In genomic region chr19:45021971-45022370, GRCh38 we compare ENCODE assay signal across 21 cellular contexts. TPM values are rescaled to one million over a fixed set of nuclear protein-coding genes. Genes with fewer than 3 reads are reported as not detected.
"Had no signal": no experiment of that assay in that cellular context is flagged by ENCODE, and none has a peak within 500 bp of the region (broad histone marks: within the 10 kb centered on the region; RNA-seq: fewer than 3 reads in every experiment).

No MANE protein-coding gene starts in this region.

- H3K4me1 Mint-ChIP-seq: activated T-helper 17 cell treated with anti-CD3 and anti-CD28 coated beads, Interleukin-2, amount 50 U/mL, for 72 hours had no signal

- FAIRE-seq: frontal cortex had no signal

- H3K27me3 ChIP-seq: spleen, tibial nerve had no signal

- H3K4me3 ChIP-seq: spleen, tibial nerve had no signal

- H3K27ac Mint-ChIP-seq: activated CD4-positive, alpha-beta memory T cell treated with anti-CD3 and anti-CD28 coated beads for 36 hours; activated CD4-positive, alpha-beta T cell treated with anti-CD3 and anti-CD28 coated beads, Interleukin-2, amount 10 ng/mL, durations not matched to agents 24 days and 14 days; activated T-helper 17 cell treated with anti-CD3 and anti-CD28 coated beads, Interleukin-2, amount 50 U/mL, for 72 hours; T-helper 1 cell treated with Interleukin-12 subunit alpha and Interleukin-12 subunit beta and Interleukin-4 antibody, amounts not matched to agents 30 μg/mL and 1 μg/mL, for 36 hours had no signal

- H3K27me3 Mint-ChIP-seq: activated CD4-positive, alpha-beta memory T cell treated with anti-CD3 and anti-CD28 coated beads for 36 hours; activated CD4-positive, alpha-beta T cell treated with anti-CD3 and anti-CD28 coated beads, Interleukin-2, amount 10 ng/mL, durations not matched to agents 24 days and 14 days; activated T-helper 17 cell treated with anti-CD3 and anti-CD28 coated beads, Interleukin-2, amount 50 U/mL, for 72 hours had no signal

- H3K4me3 Mint-ChIP-seq: activated CD4-positive, alpha-beta memory T cell treated with anti-CD3 and anti-CD28 coated beads for 36 hours; activated CD4-positive, alpha-beta T cell treated with anti-CD3 and anti-CD28 coated beads, Interleukin-2, amount 10 ng/mL, durations not matched to agents 24 days and 14 days; activated T-cell treated with anti-CD3 and anti-CD28 coated beads, Interleukin-2, amount 50 U/mL, for 4 hours; activated T-helper 17 cell treated with anti-CD3 and anti-CD28 coated beads, Interleukin-2, amount 50 U/mL, for 72 hours; T-helper 1 cell treated with Interleukin-12 subunit alpha and Interleukin-12 subunit beta and Interleukin-4 antibody, amounts not matched to agents 30 μg/mL and 1 μg/mL, for 36 hours had no signal

- DNase-seq: activated CD4-positive, alpha-beta memory T cell treated with anti-CD3 and anti-CD28 coated beads for 36 hours; activated CD4-positive, alpha-beta T cell treated with anti-CD3 and anti-CD28 coated beads, Interleukin-2, amount 10 ng/mL, durations not matched to agents 24 days and 14 days; activated CD4-positive, CD25-positive, alpha-beta regulatory T cell treated with anti-CD3 and anti-CD28 coated beads, Interleukin-2, amount 50 U/mL, for 72 hours; activated gamma-delta T cell treated with Interleukin-2 at 50 U/mL for 16 hours; activated naive CD4-positive, alpha-beta T cell treated with anti-CD3 and anti-CD28 coated beads, Interleukin-2, amount 50 U/mL, for 16 hours; activated T-cell treated with anti-CD3 and anti-CD28 coated beads, Interleukin-2, amount 50 U/mL, for 4 hours; amygdala; caudate nucleus; islet precursor cell; mesendoderm; occipital lobe; right cardiac atrium; spleen; stimulated activated naive CD4-positive, alpha-beta T cell treated with Interleukin-2 at 50 U/mL for 16 hours; SW 1271; T1000; WERI-Rb-1 had no signal

- H3K9me3 Mint-ChIP-seq: activated CD4-positive, alpha-beta memory T cell treated with anti-CD3 and anti-CD28 coated beads for 36 hours; activated CD4-positive, alpha-beta T cell treated with anti-CD3 and anti-CD28 coated beads, Interleukin-2, amount 10 ng/mL, durations not matched to agents 24 days and 14 days; activated T-cell treated with anti-CD3 and anti-CD28 coated beads, Interleukin-2, amount 50 U/mL, for 4 hours; activated T-helper 17 cell treated with anti-CD3 and anti-CD28 coated beads, Interleukin-2, amount 50 U/mL, for 72 hours; T-helper 1 cell treated with Interleukin-12 subunit alpha and Interleukin-12 subunit beta and Interleukin-4 antibody, amounts not matched to agents 30 μg/mL and 1 μg/mL, for 36 hours had no signal

- H3K36me3 ChIP-seq: WERI-Rb-1 had no signal

- H3K9me3 ChIP-seq: spleen, tibial nerve had no signal

- H3K27ac ChIP-seq: spleen, tibial nerve, WERI-Rb-1 had no signal

- ATAC-seq: activated T-cell treated with anti-CD3 and anti-CD28 coated beads, Interleukin-2, amount 50 U/mL, for 4 hours; activated T-helper 17 cell treated with anti-CD3 and anti-CD28 coated beads, Interleukin-2, amount 50 U/mL, for 72 hours; right cardiac atrium had no signal

RNA-seq across cellular contexts. Expression of gene ZNF296, which starts 54.3 kb away (rescaled TPM):
- total RNA-seq: occipital lobe had no signal
